Comparison of ENCODE assay signal across 31 cellular contexts in genomic region chr4:69467797-69468196, GRCh38. TPM values are rescaled to one million over a fixed set of nuclear protein-coding genes. Genes with fewer than 3 reads are reported as not detected.
"Had no signal": no experiment of that assay in that cellular context is flagged by ENCODE, and none has a peak within 500 bp of the region (broad histone marks: within the 10 kb centered on the region; RNA-seq: fewer than 3 reads in every experiment).

No MANE protein-coding gene starts in this region.

- H3K4me1 ChIP-seq: adrenal gland, SJCRH30 had no signal

- H3K9me3 ChIP-seq: adrenal gland, SJCRH30, SK-N-SH had no signal

- H3K4me3 ChIP-seq: adrenal gland, K562, SJCRH30 had no signal

- FAIRE-seq: K562 had no signal

- H3K9ac ChIP-seq: SK-N-SH had no signal

- DNase-seq: activated CD4-positive, alpha-beta T cell treated with anti-CD3 and anti-CD28 coated beads for 36 hours; activated CD4-positive, alpha-beta T cell treated with anti-CD3 and anti-CD28 coated beads, Interleukin-2, amount 50 U/mL, for 1 hour; activated CD8-positive, alpha-beta memory T cell treated with anti-CD3 and anti-CD28 coated beads, Interleukin-2, amount 50 U/mL, for 4 hours; activated CD8-positive, alpha-beta T cell treated with anti-CD3 and anti-CD28 coated beads for 36 hours; activated gamma-delta T cell treated with Interleukin-2 at 50 U/mL for 16 hours; activated naive CD4-positive, alpha-beta T cell treated with anti-CD3 and anti-CD28 coated beads, Interleukin-2, amount 10 ng/mL, durations not matched to agents 7 days and 5 days; activated naive CD8-positive, alpha-beta T cell treated with anti-CD3 and anti-CD28 coated beads for 36 hours; activated T-cell treated with anti-CD3 and anti-CD28 coated beads, Interleukin-2, amount 50 U/mL, for 72 hours; adrenal gland; anterior cingulate cortex; Karpas-422; MM.1S; NCI-H1105; NCI-H1436; NCI-H1694 treated with DMSO at 0.1 percent for 48 hours; NCI-H2029 treated with DMSO at 0.1 percent for 48 hours; NCI-H446; NCI-H524; NCI-H774; OCI-M1; Right ventricle myocardium superior; SJCRH30; SK-N-SH; T-helper 1 cell had no signal

- ATAC-seq: activated CD4-positive, alpha-beta T cell treated with anti-CD3 and anti-CD28 coated beads for 36 hours; activated CD8-positive, alpha-beta T cell treated with anti-CD3 and anti-CD28 coated beads for 36 hours; activated T-cell treated with anti-CD3 and anti-CD28 coated beads, Interleukin-2, amount 50 U/mL, for 72 hours; K562; Panc1 had no signal

- H3K4me2 ChIP-seq: SK-N-SH had no signal

- H3K27ac ChIP-seq: adrenal gland, RWPE1, SJCRH30, VCaP had no signal

- H3K27me3 ChIP-seq: adrenal gland, SJCRH30 had no signal

- H3K36me3 ChIP-seq: adrenal gland, SJCRH30 had no signal

RNA-seq across cellular contexts. Expression of gene UGT2B4, which starts 27.9 kb away (rescaled TPM):
- total RNA-seq: activated CD4-positive, alpha-beta T cell treated with anti-CD3 and anti-CD28 coated beads for 36 hours; activated CD8-positive, alpha-beta T cell treated with anti-CD3 and anti-CD28 coated beads for 36 hours; activated naive CD8-positive, alpha-beta T cell treated with anti-CD3 and anti-CD28 coated beads for 36 hours; activated T-cell treated with anti-CD3 and anti-CD28 coated beads, Interleukin-2, amount 50 U/mL, for 72 hours; activated T-helper 2 cell treated with anti-CD3 and anti-CD28 coated beads, Interferon-gamma antibody, Interleukin-2, Interleukin-4, amounts not matched to agents 10 μg/mL and 5 μg/mL and 100 μg/mL, durations not matched to agents 14 hours and 24 hours and 36 hours; cardiac septum; T-helper 2 cell treated with Interferon-gamma antibody and Interleukin-4, amounts not matched to agents 100 ng/mL and 5 ng/mL, for 36 hours had no signal
- polyA plus RNA-seq: K562, SK-N-SH had no signal
